15 cellular contexts compared by ENCODE assay signal in the genomic region with DNA sequence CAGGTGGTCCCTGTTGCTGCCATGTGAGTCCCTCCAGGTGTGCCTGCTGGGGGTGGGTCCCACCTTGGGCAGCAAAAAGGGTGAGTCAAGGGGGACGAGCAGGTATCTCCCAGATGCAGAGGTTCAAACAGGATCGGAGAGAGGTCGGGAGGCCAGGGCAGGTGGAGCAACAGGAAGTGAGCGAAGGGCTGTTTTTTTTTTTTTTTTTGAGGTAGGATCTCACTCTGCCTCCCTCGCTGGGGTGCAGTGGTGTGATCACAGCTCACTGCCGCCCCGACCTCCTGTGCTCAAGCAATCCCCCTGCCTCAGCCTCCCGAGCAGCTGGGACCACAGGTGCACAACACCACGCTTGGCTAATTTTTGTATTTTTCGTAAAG. TPM values are rescaled to one million over a fixed set of nuclear protein-coding genes. Genes with fewer than 3 reads are reported as not detected.
A peak's percentile ranks its signal among the peaks of the same experiment; 100 is the strongest.
DNase-seq lines count a peak whose midpoint lies in the region; ATAC-seq, FAIRE-seq and TF ChIP-seq lines count a peak whose summit lies in the region.
"Had no signal": no experiment of that assay in that cellular context is flagged by ENCODE, and none has a peak within 500 bp of the region (broad histone marks: within the 10 kb centered on the region; RNA-seq: fewer than 3 reads in every experiment).

No MANE protein-coding gene starts in this region.

- H3K4me3 ChIP-seq in HepG2 (replicated peaks in 1 of 3; ENCODE audit: insufficient read depth in 1 of 3, low read depth in 2 of 3, low read length in 3 of 3) = no peak overlapping the region; a peak in 1 of 6 replicates
- H3K4me3 ChIP-seq in right lobe of liver = no peak overlapping the region
- H3K4me3 ChIP-seq in kidney (ENCODE audit: low read length in 2 of 2) = no peak overlapping the region
- H3K4me3 ChIP-seq in vagina = no peak overlapping the region
- H3K4me3 ChIP-seq: left lung had no signal

- no peak for TF ChIP-seq CTCF in HepG2 (CRISPR knock-in tag; IDR thresholded peaks at IDR 0.05)
- no peak for TF ChIP-seq CTCF in right lobe of liver (IDR thresholded peaks at IDR 0.05)
- TF ChIP-seq CTCF in kidney (IDR thresholded peaks at IDR 0.05; ENCODE audit: borderline replicate concordance, extremely low read depth, insufficient read depth) = no peak
- TF ChIP-seq CTCF in vagina (IDR thresholded peaks at IDR 0.05) = no peak

- H3K9ac ChIP-seq in HepG2 (ENCODE audit: insufficient read depth, low read depth, low read length) (no peak overlapping the region), kidney (ENCODE audit: low read length in 2 of 2) (no peak overlapping the region)

- H3K4me1 Mint-ChIP-seq in activated T-helper 17 cell treated with anti-CD3 and anti-CD28 coated beads, Interleukin-2, amount 50 U/mL, for 72 hours = peaks cover 15% of the 10 kb centered on the region

- in situ Hi-C loops in HepG2 (cut with HindIII; ENCODE audit: extremely low pct_ligation_motif_present, low pct_unique_long_range_greater_than_20kb) = loop anchor here (5.0 kb wide), 1 partner anchor 65 kb away; no protein-coding TSS in a partner anchor

- POLR2A ChIA-PET in HepG2 (lab: Yijun Ruan, JAX) = interaction anchor here (1.1 kb wide), 1 partner anchor 24 kb away, joined by 3 read pairs; no protein-coding TSS in a partner anchor

- FAIRE-seq in HepG2 (lab: Jason Lieb, UNC) = no peak
- FAIRE-seq in kidney (lab: Jason Lieb, UNC) = no peak

- H3K36me3 ChIP-seq in HepG2 (replicated peaks in 1 of 2; ENCODE audit: control insufficient read depth in 1 of 2, insufficient read depth in 2 of 2, low read length in 2 of 2) (no peaks in the 10 kb centered on the region), right lobe of liver (no peaks in the 10 kb centered on the region), kidney (ENCODE audit: control insufficient read depth in 1 of 2, insufficient read depth in 2 of 2, low read length in 2 of 2) (no peaks in the 10 kb centered on the region), vagina (no peaks in the 10 kb centered on the region)
- H3K36me3 ChIP-seq: left lung had no signal

- H2AFZ ChIP-seq in HepG2 (ENCODE audit: low read length) = no peak overlapping the region

- H3K4me3 Mint-ChIP-seq in activated T-helper 17 cell treated with anti-CD3 and anti-CD28 coated beads, Interleukin-2, amount 50 U/mL, for 72 hours = peak overlapping the region; percentile 61

- WGBS in HepG2 (ENCODE audit: low lambda C conversion rate) = 32% methylated on average over 10 of the region's 10 CpGs
- 86% methylated on average over 10 of the region's 10 CpGs for WGBS in right lobe of liver (ENCODE audit: insufficient coverage, low coverage, low lambda C conversion rate, missing lambda C conversion rate)

- peaks cover 0 to 8% of the 10 kb centered on the region in 2 experiments; a peak in 1 of 5 replicates for H3K27me3 ChIP-seq in HepG2 (ENCODE audit: control insufficient read depth in 1 of 2, insufficient read depth in 2 of 2, low read length in 2 of 2)
- no peaks in the 10 kb centered on the region for H3K27me3 ChIP-seq in right lobe of liver
- no peaks in the 10 kb centered on the region for H3K27me3 ChIP-seq in vagina
- H3K27me3 ChIP-seq: left lung had no signal

- H3K4me2 ChIP-seq in HepG2 (ENCODE audit: low read depth, low read length) = peak overlapping the region; percentile 46

- TF ChIP-seq RAD21 in HepG2 (CRISPR knock-in tag; IDR thresholded peaks at IDR 0.05) = no peak

- H4K20me1 ChIP-seq in HepG2 (ENCODE audit: insufficient read depth, low read length) = no peaks in the 10 kb centered on the region

- H3K79me2 ChIP-seq in HepG2 (ENCODE audit: insufficient read depth, low read length) = no peaks in the 10 kb centered on the region

- peak overlapping the region; percentile 83 for H3K27ac Mint-ChIP-seq in activated T-helper 17 cell treated with anti-CD3 and anti-CD28 coated beads, Interleukin-2, amount 50 U/mL, for 72 hours

- TF ChIP-seq EP300 in HepG2 (IDR thresholded peaks at IDR 0.05; ENCODE audit: low read depth in 2 of 2, low read length in 2 of 2) (no peak), HepG2 (CRISPR knock-in tag; IDR thresholded peaks at IDR 0.05; ENCODE audit: borderline replicate concordance) (no peak)

- intact Hi-C loops in HepG2 (cut with micrococcal nuclease; ENCODE audit: unreplicated experiment) = no loop called here
- intact Hi-C loops in right lobe of liver (cut with DNase I) = loop anchor here in 1 of 2 donors (5.0 kb wide), 1 partner anchor 65 kb away; no protein-coding TSS in a partner anchor
- intact Hi-C loops in kidney (cut with DNase I) = no loop called here
- intact Hi-C loops in vagina (cut with DNase I) = loop anchor here (5.0 kb wide), 1 partner anchor 65 kb away; no protein-coding TSS in a partner anchor

- ATAC-seq in HepG2 (no peak), right lobe of liver (no peak), HG02759 (IDR thresholded peaks at IDR 0.05; ENCODE audit: unreplicated experiment) (no peak)
- no peak for ATAC-seq in activated T-helper 17 cell treated with anti-CD3 and anti-CD28 coated beads, Interleukin-2, amount 50 U/mL, for 72 hours (replicated peaks)

- TF ChIP-seq POLR2A in HepG2 (IDR thresholded peaks at IDR 0.05; ENCODE audit: insufficient read depth in 1 of 2, low read depth in 2 of 2, low read length in 2 of 2) = no peak
- TF ChIP-seq POLR2A in right lobe of liver (IDR thresholded peaks at IDR 0.05) = no peak
- no peak for TF ChIP-seq POLR2A in vagina (IDR thresholded peaks at IDR 0.05)

- no peaks in the 10 kb centered on the region for H3K27me3 Mint-ChIP-seq in activated T-helper 17 cell treated with anti-CD3 and anti-CD28 coated beads, Interleukin-2, amount 50 U/mL, for 72 hours

- no TSS peak for BruUV-seq in HepG2 (replicated peaks; lab: Mats Ljungman, UMichigan)

- no peaks in the 10 kb centered on the region for H3K9me3 Mint-ChIP-seq in activated T-helper 17 cell treated with anti-CD3 and anti-CD28 coated beads, Interleukin-2, amount 50 U/mL, for 72 hours

- CTCF ChIA-PET in HepG2 (lab: Yijun Ruan, JAX; ENCODE audit: low intra/inter-chr PET ratio, low total read pairs) = no interaction called here

- H3K36me3 Mint-ChIP-seq in activated T-helper 17 cell treated with anti-CD3 and anti-CD28 coated beads, Interleukin-2, amount 50 U/mL, for 72 hours (ENCODE audit: low read depth) = no peaks in the 10 kb centered on the region

- no peak overlapping the region for H3K27ac ChIP-seq in HepG2 (ENCODE audit: extremely low read length, insufficient read depth, low read length)
- no peak overlapping the region for H3K27ac ChIP-seq in right lobe of liver
- no peak overlapping the region for H3K27ac ChIP-seq in kidney (ENCODE audit: low read depth in 2 of 2, low read length in 2 of 2)
- peak overlapping the region; percentile 61 for H3K27ac ChIP-seq in vagina

- DNase-seq in HepG2 (ENCODE audit: low spot score) (no peak), right lobe of liver (no peak), kidney (peak; percentile 58), vagina (ENCODE audit: extremely low spot score in 2 of 2) (no peak), T-helper 9 cell (no peak), superior temporal gyrus (ENCODE audit: extremely low spot score) (no peak)
- DNase-seq: activated gamma-delta T cell treated with Interleukin-2 at 50 U/mL for 16 hours; RPMI8226; stimulated activated CD4-positive, alpha-beta T cell treated with anti-CD3 and anti-CD28 coated beads, Interleukin-15, amount 100 ng/mL, for 24 hours had no signal

- H3K4me1 ChIP-seq in HepG2 (ENCODE audit: insufficient read depth, low read length) = peaks cover 57% of the 10 kb centered on the region
- peaks cover 0 to 2% (median 0%) of the 10 kb centered on the region in 4 donors for H3K4me1 ChIP-seq in right lobe of liver
- no peaks in the 10 kb centered on the region for H3K4me1 ChIP-seq in kidney (ENCODE audit: control insufficient read depth in 1 of 2, insufficient read depth in 1 of 2, low read depth in 1 of 2, low read length in 2 of 2)
- peaks cover 24% of the 10 kb centered on the region for H3K4me1 ChIP-seq in vagina

- no peaks in the 10 kb centered on the region for H3K9me3 ChIP-seq in HepG2 (ENCODE audit: low read length)
- no peaks in the 10 kb centered on the region for H3K9me3 ChIP-seq in right lobe of liver
- H3K9me3 ChIP-seq in kidney (ENCODE audit: control insufficient read depth in 1 of 2, low read length in 2 of 2) = no peaks in the 10 kb centered on the region
- no peaks in the 10 kb centered on the region for H3K9me3 ChIP-seq in vagina
- H3K9me3 ChIP-seq: left lung had no signal

RNA-seq across cellular contexts. Expression of a gene that starts 39.4 kb away (rescaled TPM):
- total RNA-seq in HepG2 (2016; rRNA removed; fragmentation: Illumina TruSeq; extraction: Trizol) = not detected in 2 replicates
- not detected in 2 replicates for total RNA-seq in HepG2 (2016; cell fraction: cytosol; rRNA removed; fragmentation: Illumina TruSeq; extraction: Trizol; ENCODE audit: low read depth)
- not detected in 2 replicates for total RNA-seq in HepG2 (2016; cell fraction: insoluble cytoplasmic fraction; rRNA removed; fragmentation: Illumina TruSeq; extraction: Trizol)
- total RNA-seq in HepG2 (2016; cell fraction: membrane; rRNA removed; fragmentation: Illumina TruSeq; extraction: Trizol) = not detected in 2 replicates
- not detected in 2 replicates for total RNA-seq in HepG2 (2016; cell fraction: nucleus; rRNA removed; fragmentation: Illumina TruSeq; extraction: Trizol)
- polyA plus RNA-seq in HepG2 (2011; rRNA removed) = not detected in 2 replicates
- not detected in 2 replicates for polyA plus RNA-seq in HepG2 (2011; cell fraction: cytosol; rRNA removed)
- polyA plus RNA-seq in HepG2 (2011; cell fraction: nucleus; rRNA removed) = not detected in 2 replicates
- polyA plus RNA-seq in HepG2 (2012) = not detected in 2 replicates
- not detected in 2 replicates for polyA plus RNA-seq in HepG2 (2016; cell fraction: cytosol; fragmentation: Illumina TruSeq; extraction: Trizol; ENCODE audit: low read depth)
- not detected in 2 replicates for polyA plus RNA-seq in HepG2 (2016; cell fraction: insoluble cytoplasmic fraction; fragmentation: Illumina TruSeq; extraction: Trizol; ENCODE audit: low read depth)
- not detected in 2 replicates for polyA plus RNA-seq in HepG2 (2016; cell fraction: membrane; fragmentation: Illumina TruSeq; extraction: Trizol; ENCODE audit: low read depth)
- polyA plus RNA-seq in HepG2 (2016; cell fraction: nucleus; fragmentation: Illumina TruSeq; extraction: Trizol; ENCODE audit: insufficient read depth, low read depth) = not detected in 2 replicates
- not detected in 2 replicates for polyA minus RNA-seq in HepG2 (2011; rRNA and poly(A)+ RNA removed; ENCODE audit: low replicate concordance)
- polyA minus RNA-seq in HepG2 (2011; cell fraction: cytosol; rRNA and poly(A)+ RNA removed) = not detected in 2 replicates
- not detected in 2 replicates for polyA minus RNA-seq in HepG2 (2011; cell fraction: nucleus; rRNA and poly(A)+ RNA removed)
- not detected for total RNA-seq in right lobe of liver
- total RNA-seq in activated T-helper 17 cell treated with anti-CD3 and anti-CD28 coated beads, Interleukin-2, amount 50 U/mL, for 72 hours = not detected
- not detected for total RNA-seq in kidney
- not detected for polyA plus RNA-seq in kidney (ENCODE audit: insufficient read depth, low read depth, low replicate concordance)
- not detected for total RNA-seq in vagina
- total RNA-seq: NCI-H460, occipital lobe had no signal

RNA-seq across cellular contexts. Expression of a gene that starts 41.1 kb away (rescaled TPM):
- not detected in 2 replicates for total RNA-seq in HepG2 (2016; rRNA removed; fragmentation: Illumina TruSeq; extraction: Trizol)
- total RNA-seq in HepG2 (2016; cell fraction: cytosol; rRNA removed; fragmentation: Illumina TruSeq; extraction: Trizol; ENCODE audit: low read depth) = not detected in 2 replicates
- total RNA-seq in HepG2 (2016; cell fraction: insoluble cytoplasmic fraction; rRNA removed; fragmentation: Illumina TruSeq; extraction: Trizol) = not detected in 2 replicates
- total RNA-seq in HepG2 (2016; cell fraction: membrane; rRNA removed; fragmentation: Illumina TruSeq; extraction: Trizol) = not detected in 2 replicates
- not detected in 2 replicates for total RNA-seq in HepG2 (2016; cell fraction: nucleus; rRNA removed; fragmentation: Illumina TruSeq; extraction: Trizol)
- polyA plus RNA-seq in HepG2 (2011; rRNA removed) = not detected in 2 replicates
- not detected in 2 replicates for polyA plus RNA-seq in HepG2 (2011; cell fraction: cytosol; rRNA removed)
- not detected in 2 replicates for polyA plus RNA-seq in HepG2 (2011; cell fraction: nucleus; rRNA removed)
- not detected in 2 replicates for polyA plus RNA-seq in HepG2 (2012)
- not detected in 2 replicates for polyA plus RNA-seq in HepG2 (2016; cell fraction: cytosol; fragmentation: Illumina TruSeq; extraction: Trizol; ENCODE audit: low read depth)
- polyA plus RNA-seq in HepG2 (2016; cell fraction: insoluble cytoplasmic fraction; fragmentation: Illumina TruSeq; extraction: Trizol; ENCODE audit: low read depth) = not detected in 2 replicates
- polyA plus RNA-seq in HepG2 (2016; cell fraction: membrane; fragmentation: Illumina TruSeq; extraction: Trizol; ENCODE audit: low read depth) = not detected in 2 replicates
- not detected in 2 replicates for polyA plus RNA-seq in HepG2 (2016; cell fraction: nucleus; fragmentation: Illumina TruSeq; extraction: Trizol; ENCODE audit: insufficient read depth, low read depth)
- not detected in 2 replicates for polyA minus RNA-seq in HepG2 (2011; rRNA and poly(A)+ RNA removed; ENCODE audit: low replicate concordance)
- not detected in 2 replicates for polyA minus RNA-seq in HepG2 (2011; cell fraction: cytosol; rRNA and poly(A)+ RNA removed)
- polyA minus RNA-seq in HepG2 (2011; cell fraction: nucleus; rRNA and poly(A)+ RNA removed) = not detected in 2 replicates
- total RNA-seq in right lobe of liver = not detected
- total RNA-seq in activated T-helper 17 cell treated with anti-CD3 and anti-CD28 coated beads, Interleukin-2, amount 50 U/mL, for 72 hours = 1 to 10 TPM in 1 of 2 donors, under 1 TPM in 1; 0.78 to 2.2 TPM
- not detected for total RNA-seq in kidney
- not detected for polyA plus RNA-seq in kidney (ENCODE audit: insufficient read depth, low read depth, low replicate concordance)
- not detected for total RNA-seq in vagina
- total RNA-seq: dermis blood vessel endothelial cell, left lung, NCI-H460, occipital lobe had no signal
